In genomic region chr22:17101475-17102296, GRCh38 we compare ENCODE assay signal across 23 cellular contexts. TPM values are rescaled to one million over a fixed set of nuclear protein-coding genes. Genes with fewer than 3 reads are reported as not detected.
DNase-seq lines count a peak whose midpoint lies in the region; ATAC-seq and TF ChIP-seq lines count a peak whose summit lies in the region.
"Had no signal": no experiment of that assay in that cellular context is flagged by ENCODE, and none has a peak within 500 bp of the region (broad histone marks: within the 10 kb centered on the region; RNA-seq: fewer than 3 reads in every experiment).

No MANE protein-coding gene starts in this region.

- peaks cover 21% of the 10 kb centered on the region for H3K36me3 Mint-ChIP-seq in natural killer cell treated with Interleukin-12 subunit alpha and Interleukin-12 subunit beta and Interleukin-15 and Interleukin-18, amount 100 ng/mL, for 72 hours
- H3K36me3 Mint-ChIP-seq in natural killer cell = peaks cover 20% of the 10 kb centered on the region
- H3K36me3 Mint-ChIP-seq in dendritic cell treated with granulocyte-macrophage colony-stimulating factor and Interleukin-4, amounts not matched to agents 40 ng/mL and 50 ng/mL, for 4 days (ENCODE audit: low read depth) = peaks cover 90% of the 10 kb centered on the region

- peak overlapping the region; percentile 17 to 56 for H3K27ac Mint-ChIP-seq in natural killer cell treated with Interleukin-12 subunit alpha and Interleukin-12 subunit beta and Interleukin-15 and Interleukin-18, amount 100 ng/mL, for 72 hours
- no peak overlapping the region for H3K27ac Mint-ChIP-seq in natural killer cell
- peak overlapping the region; percentile 79 for H3K27ac Mint-ChIP-seq in dendritic cell treated with granulocyte-macrophage colony-stimulating factor and Interleukin-4, amounts not matched to agents 40 ng/mL and 50 ng/mL, for 4 days
- H3K27ac Mint-ChIP-seq: activated T-helper 2 cell treated with anti-CD3 and anti-CD28 coated beads, Interferon-gamma antibody, Interleukin-2, Interleukin-4, amounts not matched to agents 10 μg/mL and 5 μg/mL and 100 μg/mL, durations not matched to agents 14 hours and 24 hours and 36 hours; nephron had no signal

- TF ChIP-seq CTCF in natural killer cell (IDR thresholded peaks at IDR 0.05) (no peak), upper lobe of right lung (IDR thresholded peaks at IDR 0.05) (no peak)

- peaks cover 88% of the 10 kb centered on the region for H3K36me3 ChIP-seq in upper lobe of right lung

- H3K27ac ChIP-seq in upper lobe of right lung = no peak overlapping the region
- H3K27ac ChIP-seq: adrenal gland, thoracic aorta had no signal

- peaks cover 0 to 5% of the 10 kb centered on the region in 2 donors for H3K27me3 Mint-ChIP-seq in natural killer cell treated with Interleukin-12 subunit alpha and Interleukin-12 subunit beta and Interleukin-15 and Interleukin-18, amount 100 ng/mL, for 72 hours
- H3K27me3 Mint-ChIP-seq in natural killer cell (ENCODE audit: low read depth in 2 of 2) = no peaks in the 10 kb centered on the region
- no peaks in the 10 kb centered on the region for H3K27me3 Mint-ChIP-seq in dendritic cell treated with granulocyte-macrophage colony-stimulating factor and Interleukin-4, amounts not matched to agents 40 ng/mL and 50 ng/mL, for 4 days
- H3K27me3 Mint-ChIP-seq: activated CD8-positive, alpha-beta memory T cell treated with anti-CD3 and anti-CD28 coated beads, Interleukin-2, amount 10 ng/mL, durations not matched to agents 7 days and 5 days; stimulated activated naive B cell treated with anti-CD40 and anti-IgM and Interleukin-4, amounts not matched to agents 10 μg/mL and 1 μg/mL and 100 μg/mL, for 72 hours had no signal

- H3K9me3 ChIP-seq in upper lobe of right lung = no peaks in the 10 kb centered on the region
- H3K9me3 ChIP-seq: adrenal gland, thoracic aorta had no signal

- no peak for ATAC-seq in natural killer cell treated with Interleukin-12 subunit alpha and Interleukin-12 subunit beta and Interleukin-15 and Interleukin-18, amount 100 ng/mL, for 72 hours
- ATAC-seq in natural killer cell (no peak), upper lobe of right lung (peak; percentile 67), left lobe of liver (no peak), GM19467 (IDR thresholded peaks at IDR 0.05; ENCODE audit: unreplicated experiment) (no peak)
- ATAC-seq: activated CD4-positive, CD25-positive, alpha-beta regulatory T cell treated with anti-CD3 and anti-CD28 coated beads, Interleukin-2, amount 50 U/mL, for 24 hours; activated CD8-positive, alpha-beta memory T cell treated with anti-CD3 and anti-CD28 coated beads, Interleukin-2, amount 10 ng/mL, durations not matched to agents 7 days and 5 days; stimulated activated naive B cell treated with anti-CD40 and anti-IgM and Interleukin-4, amounts not matched to agents 10 μg/mL and 1 μg/mL and 100 μg/mL, for 72 hours had no signal

- intact Hi-C loops in natural killer cell (cut with micrococcal nuclease) = no loop called here
- intact Hi-C loops in dendritic cell treated with granulocyte-macrophage colony-stimulating factor and Interleukin-4, amounts not matched to agents 40 ng/mL and 50 ng/mL, for 4 days (cut with micrococcal nuclease) = no loop called here
- intact Hi-C loops in upper lobe of right lung (cut with DNase I) = no loop called here

- H3K4me3 Mint-ChIP-seq in natural killer cell treated with Interleukin-12 subunit alpha and Interleukin-12 subunit beta and Interleukin-15 and Interleukin-18, amount 100 ng/mL, for 72 hours = no peak overlapping the region
- no peak overlapping the region for H3K4me3 Mint-ChIP-seq in natural killer cell
- H3K4me3 Mint-ChIP-seq in dendritic cell treated with granulocyte-macrophage colony-stimulating factor and Interleukin-4, amounts not matched to agents 40 ng/mL and 50 ng/mL, for 4 days = peak overlapping the region; percentile 41
- H3K4me3 Mint-ChIP-seq: activated CD8-positive, alpha-beta memory T cell treated with anti-CD3 and anti-CD28 coated beads, Interleukin-2, amount 10 ng/mL, durations not matched to agents 7 days and 5 days; nephron; stimulated activated naive B cell treated with anti-CD40 and anti-IgM and Interleukin-4, amounts not matched to agents 10 μg/mL and 1 μg/mL and 100 μg/mL, for 72 hours had no signal

- no peak overlapping the region for H3K4me3 ChIP-seq in upper lobe of right lung
- H3K4me3 ChIP-seq: adrenal gland, skin epidermis, thoracic aorta had no signal

- no peaks in the 10 kb centered on the region for H3K27me3 ChIP-seq in upper lobe of right lung
- H3K27me3 ChIP-seq: adrenal gland had no signal

- H3K9me3 Mint-ChIP-seq in natural killer cell treated with Interleukin-12 subunit alpha and Interleukin-12 subunit beta and Interleukin-15 and Interleukin-18, amount 100 ng/mL, for 72 hours = no peaks in the 10 kb centered on the region
- H3K9me3 Mint-ChIP-seq in natural killer cell = no peaks in the 10 kb centered on the region
- H3K9me3 Mint-ChIP-seq in dendritic cell treated with granulocyte-macrophage colony-stimulating factor and Interleukin-4, amounts not matched to agents 40 ng/mL and 50 ng/mL, for 4 days = no peaks in the 10 kb centered on the region
- H3K9me3 Mint-ChIP-seq: activated T-helper 2 cell treated with anti-CD3 and anti-CD28 coated beads, Interferon-gamma antibody, Interleukin-2, Interleukin-4, amounts not matched to agents 10 μg/mL and 5 μg/mL and 100 μg/mL, durations not matched to agents 14 hours and 24 hours and 36 hours; nephron; stimulated activated naive B cell treated with anti-CD40 and anti-IgM and Interleukin-4, amounts not matched to agents 10 μg/mL and 1 μg/mL and 100 μg/mL, for 72 hours had no signal

- H3K4me1 ChIP-seq in upper lobe of right lung = peaks cover 20% of the 10 kb centered on the region
- H3K4me1 ChIP-seq: adrenal gland had no signal

- DNase-seq in natural killer cell treated with Interleukin-12 subunit alpha and Interleukin-12 subunit beta and Interleukin-15 and Interleukin-18, amount 100 ng/mL, for 72 hours (ENCODE audit: low spot score) = no peak
- DNase-seq in natural killer cell (no peak), NCI-H2171 treated with DMSO at 0.1 percent for 48 hours (lab: John Stamatoyannopoulos, UW) (peak; percentile 89), upper lobe of right lung (peak; percentile 78), left lobe of liver (ENCODE audit: low spot score) (no peak), middle frontal gyrus (ENCODE audit: extremely low spot score, low spot score) (no peak)
- DNase-seq: activated CD8-positive, alpha-beta memory T cell treated with anti-CD3 and anti-CD28 coated beads, Interleukin-2, amount 10 ng/mL, durations not matched to agents 7 days and 5 days; DMS79; glutamatergic neuron; mesenchymal stem cell; NCI-H1694 treated with DMSO at 0.1 percent for 48 hours; NCI-H2227 treated with DMSO at 0.1 percent for 48 hours; NCI-H82; Right ventricle myocardium superior; stimulated activated naive B cell treated with anti-CD40 and anti-IgM and Interleukin-4, amounts not matched to agents 10 μg/mL and 1 μg/mL and 100 μg/mL, for 72 hours had no signal

- peaks cover 37 to 40% of the 10 kb centered on the region in 2 donors for H3K4me1 Mint-ChIP-seq in natural killer cell treated with Interleukin-12 subunit alpha and Interleukin-12 subunit beta and Interleukin-15 and Interleukin-18, amount 100 ng/mL, for 72 hours (ENCODE audit: low read depth in 2 of 2)
- peaks cover 37 to 40% of the 10 kb centered on the region in 2 donors for H3K4me1 Mint-ChIP-seq in natural killer cell
- peaks cover 94% of the 10 kb centered on the region for H3K4me1 Mint-ChIP-seq in dendritic cell treated with granulocyte-macrophage colony-stimulating factor and Interleukin-4, amounts not matched to agents 40 ng/mL and 50 ng/mL, for 4 days (ENCODE audit: low read depth)
- H3K4me1 Mint-ChIP-seq: nephron had no signal

RNA-seq across cellular contexts. Expression of gene IL17RA, which starts 16.9 kb away (rescaled TPM):
- 10 to 100 TPM; 26.5 to 70.5 TPM for total RNA-seq in natural killer cell treated with Interleukin-12 subunit alpha and Interleukin-12 subunit beta and Interleukin-15 and Interleukin-18, amount 100 ng/mL, for 72 hours
- total RNA-seq in natural killer cell (10 to 100 TPM; 22.1 to 42.6 (median 28.7) TPM), upper lobe of right lung (49.8 TPM), left lobe of liver (11.1 TPM)

RNA-seq across cellular contexts. Expression of gene TMEM121B, which starts 19.5 kb away (rescaled TPM):
- under 1 TPM; 0.14 to 0.31 TPM for total RNA-seq in natural killer cell treated with Interleukin-12 subunit alpha and Interleukin-12 subunit beta and Interleukin-15 and Interleukin-18, amount 100 ng/mL, for 72 hours
- total RNA-seq in natural killer cell = under 1 TPM in 2 of 3 donors, not detected in 1; 0.18 to 0.35 TPM
- 2.1 TPM for total RNA-seq in upper lobe of right lung
- 0.10 TPM for total RNA-seq in left lobe of liver
- total RNA-seq: activated CD8-positive, alpha-beta memory T cell treated with anti-CD3 and anti-CD28 coated beads, Interleukin-2, amount 10 ng/mL, durations not matched to agents 7 days and 5 days had no signal

RNA-seq across cellular contexts. Expression of gene HDHD5, which starts 57.4 kb away (rescaled TPM):
- 10 to 100 TPM; 29.6 to 32.7 TPM for total RNA-seq in natural killer cell treated with Interleukin-12 subunit alpha and Interleukin-12 subunit beta and Interleukin-15 and Interleukin-18, amount 100 ng/mL, for 72 hours
- total RNA-seq in natural killer cell (10 to 100 TPM; 12.0 to 16.5 (median 13.5) TPM), upper lobe of right lung (22.7 TPM), left lobe of liver (31.7 TPM)

Comparison
In these comparisons a context has a peak if more than half of its experiments do, and no peak if none do; other contexts are left out.
1. H3K27ac Mint-ChIP-seq: peak in natural killer cell treated with Interleukin-12 subunit alpha and Interleukin-12 subunit beta and Interleukin-15 and Interleukin-18, amount 100 ng/mL, for 72 hours (2 of 2) and dendritic cell treated with granulocyte-macrophage colony-stimulating factor and Interleukin-4, amounts not matched to agents 40 ng/mL and 50 ng/mL, for 4 days (single experiment); none in natural killer cell (0 of 2).
2. DNase-seq: peak in NCI-H2171 treated with DMSO at 0.1 percent for 48 hours (single experiment) and upper lobe of right lung (single experiment); none in natural killer cell treated with Interleukin-12 subunit alpha and Interleukin-12 subunit beta and Interleukin-15 and Interleukin-18, amount 100 ng/mL, for 72 hours (single experiment), natural killer cell (single experiment), left lobe of liver (single experiment) and middle frontal gyrus (single experiment).